Comparison of ENCODE assay signal across 25 cellular contexts in genomic region chr9:87455407-87455806, GRCh38.
"Had no signal": no experiment of that assay in that cellular context is flagged by ENCODE, and none has a peak within 500 bp of the region (broad histone marks: within the 10 kb centered on the region; RNA-seq: fewer than 3 reads in every experiment).

No MANE protein-coding gene starts in this region.

- H3K27ac ChIP-seq: left ventricle myocardium inferior, pancreas, prostate gland, sigmoid colon, stomach, testis, thyroid gland, transverse colon, upper lobe of left lung, vagina had no signal

- H3K27me3 ChIP-seq: pancreas, sigmoid colon, stomach, testis, thyroid gland, transverse colon, upper lobe of left lung, vagina had no signal

- FAIRE-seq: islet of Langerhans, kidney, pancreas had no signal

- H3K36me3 ChIP-seq: left ventricle myocardium inferior, pancreas, prostate gland, sigmoid colon, stomach, thyroid gland, transverse colon, upper lobe of left lung, vagina had no signal

- H3K4me1 ChIP-seq: left ventricle myocardium inferior, prostate gland, sigmoid colon, testis, thyroid gland, transverse colon, upper lobe of left lung, vagina had no signal

- ATAC-seq: naive thymus-derived CD8-positive, alpha-beta T cell; pancreas; right cardiac atrium; stimulated activated naive B cell treated with anti-CD40 and anti-IgM and Interleukin-4, amounts not matched to agents 10 μg/mL and 1 μg/mL and 100 μg/mL, for 72 hours; stimulated activated naive CD8-positive, alpha-beta T cell treated with anti-CD3 and anti-CD28 coated beads, Interleukin-15, Interleukin-2, amounts not matched to agents 100 U/mL and 50 U/mL, for 24 hours had no signal

- H3K4me3 ChIP-seq: left ventricle myocardium inferior, lung, pancreas, prostate gland, sigmoid colon, stomach, testis, thyroid gland, transverse colon, upper lobe of left lung, vagina had no signal

- H3K9me3 ChIP-seq: pancreas, prostate gland, sigmoid colon, testis, thyroid gland, vagina had no signal

- DNase-seq: hippocampal formation; immature natural killer cell; kidney; left ventricle myocardium inferior; naive thymus-derived CD8-positive, alpha-beta T cell; nucleus accumbens; pancreas; retina; right cardiac atrium; sigmoid colon; stimulated activated CD4-positive, alpha-beta T cell treated with anti-CD3 and anti-CD28 coated beads, Interleukin-12 subunit alpha, Interleukin-12 subunit beta, amount 100 ng/mL, for 4 hours; stimulated activated CD4-positive, alpha-beta T cell treated with anti-CD3 and anti-CD28 coated beads, Interleukin-15, amount 100 ng/mL, for 24 hours; stimulated activated CD4-positive, alpha-beta T cell treated with anti-CD3 and anti-CD28 coated beads, Interleukin-2, amount 100 ng/mL, for 24 hours; stimulated activated CD4-positive, alpha-beta T cell treated with anti-CD3 and anti-CD28 coated beads, Interleukin-4, amount 100 ng/mL, for 1 hour; stimulated activated naive B cell treated with anti-CD40 and anti-IgM and Interleukin-4, amounts not matched to agents 10 μg/mL and 1 μg/mL and 100 μg/mL, for 72 hours; stimulated activated naive CD8-positive, alpha-beta T cell treated with anti-CD3 and anti-CD28 coated beads, Interleukin-15, Interleukin-2, amounts not matched to agents 100 U/mL and 50 U/mL, for 24 hours; stomach; testis; thyroid gland; transverse colon; upper lobe of left lung had no signal
